ENCODE assay signal across 23 cellular contexts in the genomic region with DNA sequence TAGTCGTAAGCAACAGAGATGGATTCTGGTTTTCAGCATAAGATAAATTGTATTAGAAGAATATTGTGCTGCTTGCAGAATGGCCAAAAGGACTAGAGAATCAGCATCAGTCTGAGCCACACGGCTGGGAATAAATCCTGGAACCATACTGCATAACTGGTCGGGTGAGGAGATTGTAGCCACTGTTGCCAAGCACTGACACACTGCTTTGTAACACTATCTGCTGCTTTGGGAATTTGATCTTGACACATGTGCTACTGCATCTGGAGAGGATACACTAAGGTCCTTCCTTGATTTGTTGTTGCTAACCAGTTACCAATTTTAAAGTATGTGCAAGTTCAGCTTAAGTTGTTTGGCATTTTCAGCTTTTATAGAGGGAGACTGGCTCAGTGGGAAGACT. TPM values are rescaled to one million over a fixed set of nuclear protein-coding genes. Genes with fewer than 3 reads are reported as not detected.
DNase-seq lines count a peak whose midpoint lies in the region; ATAC-seq, FAIRE-seq and TF ChIP-seq lines count a peak whose summit lies in the region.
"Had no signal": no experiment of that assay in that cellular context is flagged by ENCODE, and none has a peak within 500 bp of the region (broad histone marks: within the 10 kb centered on the region; RNA-seq: fewer than 3 reads in every experiment).

No MANE protein-coding gene starts in this region.

- no peak overlapping the region for H3K18ac ChIP-seq in H1 (ENCODE audit: extremely low read depth, low read length)

- H3K4me2 ChIP-seq in H1 (ENCODE audit: insufficient read depth in 1 of 2, low read depth in 2 of 2, low read length in 2 of 2), result no peak overlapping the region
- H3K4me2 ChIP-seq: A549 had no signal

- H3K4me3 ChIP-seq in H1 (ENCODE audit: extremely low read depth in 1 of 4, insufficient read depth in 2 of 4, low read depth in 3 of 4, low read length in 4 of 4), result no peak overlapping the region
- H3K4me3 ChIP-seq: A549, GM12878, K562, spleen, upper lobe of right lung had no signal

- CTCF ChIA-PET in H1 (lab: Charles Lee; ENCODE audit: partially characterized antibody), result interaction anchor here (0.7 kb wide), 2 partner anchors 21 to 83 kb away, joined by 3 read pairs; no protein-coding TSS in a partner anchor

- ATAC-seq in HG03442 (IDR thresholded peaks at IDR 0.05; ENCODE audit: unreplicated experiment), result no peak
- ATAC-seq: A549; activated CD4-positive, alpha-beta T cell treated with anti-CD3 and anti-CD28 coated beads for 36 hours; GM12878; HCT116; K562; upper lobe of right lung had no signal

- TF ChIP-seq CTCF in H1 (IDR thresholded peaks at IDR 0.05; ENCODE audit: control extremely low read depth in 1 of 3, insufficient read depth in 1 of 3, low read depth in 1 of 3, low read length in 3 of 3), result no peak

- WGBS in H1 (ENCODE audit: extremely low coverage in 1 of 2, insufficient coverage in 1 of 2, insufficient read length in 1 of 2, insufficient replicate concordance in 2 of 2, low coverage in 1 of 2, low lambda C conversion rate in 2 of 2, missing lambda C conversion rate in 1 of 2), 2 experiments, result 94% methylated on average over 3 of the region's 3 CpGs; no CpG with 5 or more reads in 1 of the 2 experiments

- no peak overlapping the region for H3K9ac ChIP-seq in H1 (replicated peaks in 1 of 4; ENCODE audit: extremely low read depth in 1 of 4, low read depth in 3 of 4, low read length in 3 of 4)

- H3K79me2 ChIP-seq in H1 (ENCODE audit: control insufficient read depth in 1 of 2, insufficient read depth in 2 of 2, low read length in 2 of 2), result no peaks in the 10 kb centered on the region

- no peaks in the 10 kb centered on the region for H3K23me2 ChIP-seq in H1 (ENCODE audit: low read depth, low read length)

- no peak overlapping the region for H2AFZ ChIP-seq in H1 (ENCODE audit: low read length)

- no peak overlapping the region for H3K4ac ChIP-seq in H1 (replicated peaks; ENCODE audit: insufficient read length, low read depth, low read length)

- no peaks in the 10 kb centered on the region for H3K79me1 ChIP-seq in H1 (ENCODE audit: low read depth, low read length)

- H4K8ac ChIP-seq in H1 (ENCODE audit: extremely low read depth, insufficient read depth, low read length), result no peak overlapping the region

- FAIRE-seq in H1 (lab: Jason Lieb, UNC) (no peak), frontal cortex (lab: Jason Lieb, UNC) (no peak)
- FAIRE-seq: A549, GM12878, K562 had no signal

- no peaks in the 10 kb centered on the region for H3K27me3 ChIP-seq in H1 (replicated peaks in 1 of 4; ENCODE audit: control insufficient read depth in 3 of 4, extremely low read depth in 1 of 4, insufficient read depth in 3 of 4, low read length in 3 of 4)
- H3K27me3 ChIP-seq: neutrophil, spleen, upper lobe of right lung had no signal

- H4K91ac ChIP-seq in H1 (replicated peaks; ENCODE audit: insufficient read length, low read length), result no peak overlapping the region

- no peaks in the 10 kb centered on the region for H3K4me1 ChIP-seq in H1 (replicated peaks in 1 of 4; ENCODE audit: control insufficient read depth in 3 of 4, insufficient read depth in 4 of 4, low read length in 3 of 4)
- H3K4me1 ChIP-seq: A549, spleen, upper lobe of right lung had no signal

- H3K9me3 ChIP-seq in H1 (ENCODE audit: insufficient read depth in 2 of 2, low read depth in 1 of 2, low read length in 1 of 2), result no peaks in the 10 kb centered on the region
- H3K9me3 ChIP-seq: A549, neutrophil, spleen, upper lobe of right lung had no signal

- no peak overlapping the region for H3K14ac ChIP-seq in H1 (ENCODE audit: insufficient read length)

- no peak overlapping the region for H2BK120ac ChIP-seq in H1 (replicated peaks; ENCODE audit: low read depth, low read length)

- H3K23ac ChIP-seq in H1 (ENCODE audit: insufficient read length), result peak overlapping the region; percentile 65

- no peak overlapping the region for H2BK12ac ChIP-seq in H1 (ENCODE audit: low read depth, low read length)

- DNase-seq in NCI-H82 (lab: John Stamatoyannopoulos, UW) (peak; percentile 20), NCI-H82 treated with DMSO at 0.1 percent for 48 hours (lab: John Stamatoyannopoulos, UW; ENCODE audit: unreplicated experiment) (no peak), LHCN-M2 (ENCODE audit: low read depth) (peak; percentile 68), H1 (ENCODE audit: low read depth in 1 of 2, low spot score in 2 of 2) (no peak), myocyte (ENCODE audit: low read depth) (peak; percentile 88), frontal cortex (ENCODE audit: low spot score in 2 of 2) (no peak), NCI-H1092 (lab: John Stamatoyannopoulos, UW) (no peak)
- DNase-seq: activated CD4-positive, alpha-beta T cell treated with anti-CD3 and anti-CD28 coated beads for 36 hours; activated effector memory CD4-positive, alpha-beta T cell treated with anti-CD3 and anti-CD28 coated beads, Interleukin-2, amount 50 U/mL, for 16 hours; GF-D8; NCI-H2081 treated with DMSO at 0.1 percent for 48 hours; NK-92 treated with Interleukin-12 subunit alpha and Interleukin-12 subunit beta, amount 100 ng/mL, for 24 hours; spleen; stimulated activated CD4-positive, alpha-beta T cell treated with anti-CD3 and anti-CD28 coated beads, Interleukin-4, amount 100 ng/mL, for 4 hours; SW 1271; upper lobe of right lung had no signal

- no peak overlapping the region for H4K5ac ChIP-seq in H1 (ENCODE audit: insufficient read length, low read depth, low read length)

- no peak overlapping the region for H2BK5ac ChIP-seq in H1 (ENCODE audit: low read depth, low read length)

- H4K20me1 ChIP-seq in H1 (replicated peaks in 1 of 2; ENCODE audit: control insufficient read depth in 1 of 2, insufficient read depth in 2 of 2, low read length in 2 of 2), result no peaks in the 10 kb centered on the region

- TF ChIP-seq EP300 in H1 (IDR thresholded peaks at IDR 0.05; ENCODE audit: borderline replicate concordance in 1 of 2, low read depth in 2 of 2, low read length in 2 of 2), result no peak

- no peak overlapping the region for H2AK5ac ChIP-seq in H1 (ENCODE audit: low read depth, low read length)

- no peak for TF ChIP-seq RAD21 in H1 (IDR thresholded peaks at IDR 0.05 in 1 of 2, conservative IDR thresholded peaks at IDR 0.05 in 1 of 2; ENCODE audit: low read depth in 2 of 2, low read length in 2 of 2)

- H3K27ac ChIP-seq in H1 (ENCODE audit: low read depth, low read length), result no peak overlapping the region
- H3K27ac ChIP-seq: A549, C4-2B, neutrophil, spleen, upper lobe of right lung had no signal

- no peak overlapping the region for H2BK15ac ChIP-seq in H1 (ENCODE audit: low read length)

- H2BK20ac ChIP-seq in H1 (ENCODE audit: low read length), result no peak overlapping the region

- TF ChIP-seq POLR2A in H1 (IDR thresholded peaks at IDR 0.05; ENCODE audit: control extremely low read depth in 1 of 2, low read depth in 2 of 2, low read length in 2 of 2), result no peak

- POLR2A ChIA-PET in H1 (lab: Charles Lee; ENCODE audit: partially characterized antibody), result interaction anchor here (1.0 to 3.2 kb wide), 3 partner anchors 8 to 27 kb away, joined by 5 to 16 read pairs (median 6); a partner anchor contains a TSS

- peaks cover 0 to 2% (median 1%) of the 10 kb centered on the region in 4 experiments; a peak in 2 of 8 replicates for H3K36me3 ChIP-seq in H1 (ENCODE audit: control insufficient read depth in 2 of 4, insufficient read depth in 4 of 4, low read length in 3 of 4)
- H3K36me3 ChIP-seq: neutrophil had no signal

- no peak overlapping the region for H3K56ac ChIP-seq in H1 (replicated peaks; ENCODE audit: insufficient read length, low read depth, low read length)

TF ChIP-seq in H1, 55 proteins besides CTCF, POLR2A, EP300 and RAD21:
- TF ChIP-seq, protein P1, sequence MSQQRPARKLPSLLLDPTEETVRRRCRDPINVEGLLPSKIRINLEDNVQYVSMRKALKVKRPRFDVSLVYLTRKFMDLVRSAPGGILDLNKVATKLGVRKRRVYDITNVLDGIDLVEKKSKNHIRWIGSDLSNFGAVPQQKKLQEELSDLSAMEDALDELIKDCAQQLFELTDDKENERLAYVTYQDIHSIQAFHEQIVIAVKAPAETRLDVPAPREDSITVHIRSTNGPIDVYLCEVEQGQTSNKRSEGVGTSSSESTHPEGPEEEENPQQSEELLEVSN (IDR thresholded peaks at IDR 0.05), result no peak
- TF ChIP-seq RFX5 (IDR thresholded peaks at IDR 0.05; ENCODE audit: borderline replicate concordance, low read depth, low read length) (no peak), FOSL1 (IDR thresholded peaks at IDR 0.05; ENCODE audit: insufficient read depth, low read depth, low read length) (no peak), BRCA1 (IDR thresholded peaks at IDR 0.05; ENCODE audit: low read depth, low read length) (no peak), EGR1 (IDR thresholded peaks at IDR 0.05; ENCODE audit: borderline replicate concordance, low read depth, low read length) (no peak), SIN3A (conservative IDR thresholded peaks at IDR 0.05 in 1 of 2, IDR thresholded peaks at IDR 0.05 in 1 of 2; ENCODE audit: low read depth in 1 of 2, low read length in 2 of 2) (no peak), TCF12 (IDR thresholded peaks at IDR 0.05; ENCODE audit: low read depth, low read length) (no peak)

RNA-seq across cellular contexts. Expression of a gene that starts 1.9 kb away (rescaled TPM):
- total RNA-seq in LHCN-M2 (2014; rRNA removed) (3.1 and 3.3 TPM in 2 replicates), myocyte (2.4 and 3.6 TPM in 2 replicates), frontal cortex (9.4 TPM)
- polyA plus RNA-seq in LHCN-M2 (2012), result 8.4 TPM
- total RNA-seq in H1 (2021; fragmentation: NEBNext Ultra II Directional; extraction: Animal tissue kit (Norgen Biotek cat#: 25700)), result 7.3 and 8.9 TPM in 2 replicates
- polyA plus RNA-seq in H1 (2011; rRNA removed), result 3.1 and 3.7 TPM in 2 replicates
- 8.7 TPM for polyA plus RNA-seq in H1 (2011; cell fraction: cytosol; rRNA removed)
- polyA plus RNA-seq in H1 (2011; cell fraction: nucleus; rRNA removed), result 2.6 TPM
- 14.8 to 41.0 TPM (median 36.1 TPM) in 4 replicates for polyA plus RNA-seq in H1 (2012, experiment 1 of 2)
- 3.0 TPM for polyA plus RNA-seq in H1 (2012, experiment 2 of 2)
- polyA plus RNA-seq in H1 (2013, experiment 1 of 2), result 6.3 TPM
- polyA plus RNA-seq in H1 (2013, experiment 2 of 2), result 7.1 TPM
- 2.1 and 3.9 TPM in 2 replicates for polyA minus RNA-seq in H1 (2011; rRNA and poly(A)+ RNA removed)
- 2.8 TPM for polyA minus RNA-seq in H1 (2011; cell fraction: cytosol; rRNA and poly(A)+ RNA removed)
- 3.4 TPM for polyA minus RNA-seq in H1 (2011; cell fraction: nucleus; rRNA and poly(A)+ RNA removed)
- 7.2 TPM for polyA plus RNA-seq in myocyte (2012)

RNA-seq across cellular contexts. Expression of a gene that starts 8.5 kb away (rescaled TPM):
- total RNA-seq in LHCN-M2 (2014; rRNA removed) (46.4 and 49.4 TPM in 2 replicates), myocyte (38.1 and 43.7 TPM in 2 replicates), frontal cortex (62.4 TPM)
- polyA plus RNA-seq in LHCN-M2 (2012), result 44.5 TPM
- total RNA-seq in H1 (2021; fragmentation: NEBNext Ultra II Directional; extraction: Animal tissue kit (Norgen Biotek cat#: 25700)), result 99.4 and 103 TPM in 2 replicates
- polyA plus RNA-seq in H1 (2011; rRNA removed), result 21.0 and 25.7 TPM in 2 replicates
- polyA plus RNA-seq in H1 (2011; cell fraction: cytosol; rRNA removed), result 53.5 TPM
- 32.9 TPM for polyA plus RNA-seq in H1 (2011; cell fraction: nucleus; rRNA removed)
- 57.3 to 98.1 TPM (median 61.2 TPM) in 4 replicates for polyA plus RNA-seq in H1 (2012, experiment 1 of 2)
- 10.5 TPM for polyA plus RNA-seq in H1 (2012, experiment 2 of 2)
- 73.3 TPM for polyA plus RNA-seq in H1 (2013, experiment 1 of 2)
- polyA plus RNA-seq in H1 (2013, experiment 2 of 2), result 79.4 TPM
- 39.1 and 45.8 TPM in 2 replicates for polyA minus RNA-seq in H1 (2011; rRNA and poly(A)+ RNA removed)
- 29.7 TPM for polyA minus RNA-seq in H1 (2011; cell fraction: cytosol; rRNA and poly(A)+ RNA removed)
- 66.6 TPM for polyA minus RNA-seq in H1 (2011; cell fraction: nucleus; rRNA and poly(A)+ RNA removed)
- 31.1 TPM for polyA plus RNA-seq in myocyte (2012)

Comparison
In these comparisons a context has a peak if more than half of its experiments do, and no peak if none do; other contexts are left out.
1. DNase-seq: peak in NCI-H82 (single experiment), LHCN-M2 (single experiment) and myocyte (single experiment); none in NCI-H82 treated with DMSO at 0.1 percent for 48 hours (single experiment), H1 (0 of 2), frontal cortex (0 of 2) and NCI-H1092 (single experiment).